ENCODE assay signal across 20 cellular contexts in the genomic region with DNA sequence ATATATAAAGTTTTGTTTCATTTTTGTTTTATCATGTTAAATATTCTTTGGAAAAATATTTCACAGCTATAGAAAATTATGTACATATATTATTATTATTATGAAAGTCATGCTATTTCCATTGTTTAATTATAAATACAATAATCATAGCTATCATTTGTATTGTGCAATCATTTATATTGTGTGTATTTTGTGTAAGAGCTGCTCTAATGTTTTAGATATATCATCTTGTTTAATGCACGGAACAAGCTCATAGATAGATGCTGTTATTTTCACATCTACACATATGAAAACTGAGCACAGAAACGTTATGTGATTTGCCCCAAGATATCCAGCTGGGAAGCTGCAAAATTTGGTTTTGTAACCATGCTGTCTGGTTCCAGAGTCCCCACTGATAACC.
DNase-seq lines count a peak whose midpoint lies in the region; ATAC-seq, FAIRE-seq and TF ChIP-seq lines count a peak whose summit lies in the region.
"Had no signal": no experiment of that assay in that cellular context is flagged by ENCODE, and none has a peak within 500 bp of the region (broad histone marks: within the 10 kb centered on the region; RNA-seq: fewer than 3 reads in every experiment).

No MANE protein-coding gene starts in this region.

- no peak overlapping the region for H3K9ac ChIP-seq in K562 (ENCODE audit: insufficient read depth in 1 of 2, low read depth in 2 of 2, low read length in 2 of 2)
- H3K9ac ChIP-seq: BLaER1 had no signal

- H4K20me1 ChIP-seq in K562 (replicated peaks; ENCODE audit: control insufficient read depth, insufficient read depth, low read length), result no peaks in the 10 kb centered on the region
- H4K20me1 ChIP-seq: BLaER1 had no signal

- TF ChIP-seq RAD21 in K562 (CRISPR knock-in tag; conservative IDR thresholded peaks at IDR 0.05 in 1 of 2, IDR thresholded peaks at IDR 0.05 in 1 of 2), result no peak

- intact Hi-C loops in K562 (cut with micrococcal nuclease), result no loop called here
- intact Hi-C loops in psoas muscle (cut with DNase I), result no loop called here

- in situ Hi-C loops in K562 (cut with MboI), result no loop called here

- WGBS in K562 (ENCODE audit: insufficient coverage, low coverage, missing lambda C conversion rate), result 4% methylated on average over 2 of the region's 2 CpGs
- 59 to 75% (median 68%) methylated on average over 2 of the region's 2 CpGs for WGBS in psoas muscle, 3 donors

- H2AFZ ChIP-seq in K562 (ENCODE audit: low read depth, low read length), result no peak overlapping the region
- H2AFZ ChIP-seq: GM23338 had no signal

- H3K27ac ChIP-seq in K562 (ENCODE audit: extremely low read depth, low read depth, low read length), result no peak overlapping the region
- H3K27ac ChIP-seq in psoas muscle, result no peak overlapping the region
- H3K27ac ChIP-seq: BLaER1, C4-2B had no signal

- no peaks in the 10 kb centered on the region for H3K79me2 ChIP-seq in K562 (ENCODE audit: control insufficient read depth, insufficient read depth, low read length)

- H3K4me2 ChIP-seq in K562 (ENCODE audit: insufficient read depth, low read length), result no peak overlapping the region
- H3K4me2 ChIP-seq: BLaER1, GM23338 had no signal

- TF ChIP-seq EP300 in K562 (IDR thresholded peaks at IDR 0.05; ENCODE audit: low read length), result no peak

- no peaks in the 10 kb centered on the region for H3K27me3 ChIP-seq in K562 (ENCODE audit: control insufficient read depth in 2 of 2, insufficient read depth in 2 of 2, low read length in 2 of 2)
- H3K27me3 ChIP-seq in psoas muscle (ENCODE audit: insufficient read depth in 3 of 3, low read length in 2 of 3), result no peaks in the 10 kb centered on the region
- H3K27me3 ChIP-seq: BLaER1 had no signal

- H3K9me1 ChIP-seq in K562 (ENCODE audit: control insufficient read depth, insufficient read depth, low read length), result no peaks in the 10 kb centered on the region

- H3K4me3 ChIP-seq in K562 (no peak overlapping the region), psoas muscle (no peak overlapping the region)
- H3K4me3 ChIP-seq: BLaER1, GM12878, GM23338, HAP-1 had no signal

- ATAC-seq in K562 (no peak), GM21737 (IDR thresholded peaks at IDR 0.05; ENCODE audit: unreplicated experiment) (no peak), psoas muscle (no peak)
- ATAC-seq: CD8-positive, alpha-beta T cell; GM12878; GM23338 had no signal

- CTCF ChIA-PET in K562 (lab: Yijun Ruan, JAX; ENCODE audit: low intra/inter-chr PET ratio), result no interaction called here

- BruUV-seq in K562 (replicated peaks; lab: Mats Ljungman, UMichigan), result no TSS peak

- TF ChIP-seq CTCF in K562 (IDR thresholded peaks at IDR 0.05 in 2 of 3, conservative IDR thresholded peaks at IDR 0.05 in 1 of 3; ENCODE audit: insufficient read depth in 2 of 3, low read depth in 1 of 3, low read length in 3 of 3) (no peak), psoas muscle (IDR thresholded peaks at IDR 0.05) (no peak)

- FAIRE-seq in G401.6 (lab: Jason Lieb, UNC) (peak; percentile 42), K562 (lab: Jason Lieb, UNC) (no peak), frontal cortex (lab: Jason Lieb, UNC) (peak; percentile 86)
- FAIRE-seq: GM12878, GM19239, H54 had no signal

- TF ChIP-seq POLR2A in K562 (conservative IDR thresholded peaks at IDR 0.05), result no peak

- POLR2A ChIA-PET in K562 (lab: Yijun Ruan, JAX), result interaction anchor here (0.8 to 1.2 kb wide), 2 partner anchors 10 to 14 kb away, joined by 3 to 5 read pairs; no protein-coding TSS in a partner anchor

- no peaks in the 10 kb centered on the region for H3K36me3 ChIP-seq in K562 (ENCODE audit: control insufficient read depth, insufficient read depth, low read length)
- no peaks in the 10 kb centered on the region for H3K36me3 ChIP-seq in psoas muscle (ENCODE audit: insufficient read depth in 1 of 2, low read depth in 1 of 2)
- H3K36me3 ChIP-seq: BLaER1, HAP-1 had no signal

- H3K9me3 ChIP-seq in K562 (replicated peaks; ENCODE audit: control insufficient read depth, insufficient read depth, low read depth, low read length) (no peaks in the 10 kb centered on the region; the same call in 1 of the 2 replicates), psoas muscle (no peaks in the 10 kb centered on the region)
- H3K9me3 ChIP-seq: BLaER1, Caco-2, HAP-1 had no signal

- DNase-seq in K562 (ENCODE audit: extremely low read depth in 1 of 4, low spot score in 3 of 4) (no peak), frontal cortex (ENCODE audit: low spot score in 2 of 2) (no peak), SHP77 (lab: John Stamatoyannopoulos, UW) (no peak), psoas muscle (no peak)
- DNase-seq: Caco-2; CD4-positive, CD25-positive, alpha-beta regulatory T cell; CD8-positive, alpha-beta T cell; DMS153; DND-41; GDM1; HFFc6 had no signal

- H3K4me1 ChIP-seq in K562 (replicated peaks in 1 of 2; ENCODE audit: control insufficient read depth in 2 of 2, insufficient read depth in 2 of 2, low read length in 2 of 2) (no peaks in the 10 kb centered on the region), psoas muscle (no peaks in the 10 kb centered on the region)
- H3K4me1 ChIP-seq: BLaER1, Caco-2, HAP-1 had no signal

TF ChIP-seq in K562, 482 proteins besides CTCF, POLR2A, EP300 and RAD21:
- no peak for TF ChIP-seq ZKSCAN8 (CRISPR knock-in tag; IDR thresholded peaks at IDR 0.05)
- TF ChIP-seq CEBPG (CRISPR knock-in tag; IDR thresholded peaks at IDR 0.05), result no peak
- peak in 1 of 2 experiments; percentile 74; a peak in 2 of 4 replicates for TF ChIP-seq CEBPG (tag; conservative IDR thresholded peaks at IDR 0.05 in 1 of 2, IDR thresholded peaks at IDR 0.05 in 1 of 2)
- no peak for TF ChIP-seq KLF10 (CRISPR knock-in tag; IDR thresholded peaks at IDR 0.05)
- TF ChIP-seq, protein P1, sequence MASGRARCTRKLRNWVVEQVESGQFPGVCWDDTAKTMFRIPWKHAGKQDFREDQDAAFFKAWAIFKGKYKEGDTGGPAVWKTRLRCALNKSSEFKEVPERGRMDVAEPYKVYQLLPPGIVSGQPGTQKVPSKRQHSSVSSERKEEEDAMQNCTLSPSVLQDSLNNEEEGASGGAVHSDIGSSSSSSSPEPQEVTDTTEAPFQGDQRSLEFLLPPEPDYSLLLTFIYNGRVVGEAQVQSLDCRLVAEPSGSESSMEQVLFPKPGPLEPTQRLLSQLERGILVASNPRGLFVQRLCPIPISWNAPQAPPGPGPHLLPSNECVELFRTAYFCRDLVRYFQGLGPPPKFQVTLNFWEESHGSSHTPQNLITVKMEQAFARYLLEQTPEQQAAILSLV (tag; IDR thresholded peaks at IDR 0.05), result peak; percentile 57; the same call in 1 of the 2 replicates
- peak; percentile 9; the same call in 1 of the 2 replicates for TF ChIP-seq RFX5 (IDR thresholded peaks at IDR 0.05; ENCODE audit: low read depth, low read length)
- TF ChIP-seq CEBPB (tag; IDR thresholded peaks at IDR 0.05), result peak; percentile 96
